In the genomic region with DNA sequence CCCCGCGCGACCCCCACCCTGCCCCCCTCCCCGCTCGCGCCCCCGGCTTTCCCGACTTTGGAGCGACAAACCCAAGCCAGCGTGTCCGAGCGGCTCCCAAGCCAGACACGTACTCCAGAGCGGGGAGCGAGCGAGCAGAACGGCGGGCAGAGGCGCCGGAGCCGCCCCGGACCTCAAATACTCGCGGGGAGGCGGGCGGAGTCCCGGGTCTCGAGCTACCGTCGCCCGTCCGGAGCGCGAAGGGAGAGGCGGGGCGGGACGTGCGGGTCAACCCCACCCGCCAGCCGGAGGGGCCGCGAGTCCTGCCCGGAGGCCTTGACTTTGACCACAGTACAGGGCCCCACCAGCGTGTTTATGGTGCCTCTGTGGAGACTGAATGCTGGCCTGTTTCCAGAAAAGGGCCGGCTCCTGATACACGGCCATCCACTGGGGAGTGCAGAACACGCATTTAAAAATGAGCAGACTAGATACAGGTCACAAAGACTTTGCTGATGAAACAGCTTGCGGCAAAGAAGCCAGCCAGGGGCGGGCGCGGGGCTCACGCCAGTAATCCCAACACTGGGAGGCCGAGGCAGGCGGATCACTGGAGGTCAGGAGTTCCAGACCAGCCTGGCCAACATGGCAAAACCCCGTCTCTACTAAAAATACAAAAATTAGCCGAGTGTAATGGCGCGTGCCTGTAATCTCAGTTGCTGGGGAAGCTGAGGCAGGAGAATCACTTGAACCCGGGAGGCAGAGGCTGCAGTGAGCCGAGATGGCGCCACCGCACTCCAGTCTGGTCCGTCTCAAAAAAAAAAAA, we compare ENCODE assay signal across 1 cellular context.
TF ChIP-seq lines count a peak whose summit lies in the region.

Gene SERPINB6, minus strand, starts transcription at position 148 of the 799 bp plus-strand sequence. CDS start 12,235 bp downstream, outside the sequence.

TF ChIP-seq in K562, 482 proteins besides CTCF, POLR2A, EP300 and RAD21 (continued from another document):
- TF ChIP-seq MTA1 (IDR thresholded peaks at IDR 0.05; ENCODE audit: borderline replicate concordance) (0 out of 2 replicates have a peak, but pooled peaks have one; percentile 68), MYC (IDR thresholded peaks at IDR 0.05; ENCODE audit: low read depth, low read length) (peak; percentile 20), MYC (CRISPR knock-in tag; IDR thresholded peaks at IDR 0.05; ENCODE audit: borderline replicate concordance, low read depth) (peak; percentile 84), POLR2H (tag; IDR thresholded peaks at IDR 0.05; ENCODE audit: low read depth) (peak; percentile 81), HINFP (tag; conservative IDR thresholded peaks at IDR 0.05; ENCODE audit: low read depth) (no peak), E2F3 (CRISPR knock-in tag; IDR thresholded peaks at IDR 0.05) (0 out of 2 replicates have a peak, but pooled peaks have one; percentile 8), ZNF79 (CRISPR knock-in tag; IDR thresholded peaks at IDR 0.05; ENCODE audit: low read depth) (0 out of 2 replicates have a peak, but pooled peaks have one; percentile 13), GABPB1 (CRISPR knock-in tag; IDR thresholded peaks at IDR 0.05) (peak; percentile 63)
